In the genomic region with DNA sequence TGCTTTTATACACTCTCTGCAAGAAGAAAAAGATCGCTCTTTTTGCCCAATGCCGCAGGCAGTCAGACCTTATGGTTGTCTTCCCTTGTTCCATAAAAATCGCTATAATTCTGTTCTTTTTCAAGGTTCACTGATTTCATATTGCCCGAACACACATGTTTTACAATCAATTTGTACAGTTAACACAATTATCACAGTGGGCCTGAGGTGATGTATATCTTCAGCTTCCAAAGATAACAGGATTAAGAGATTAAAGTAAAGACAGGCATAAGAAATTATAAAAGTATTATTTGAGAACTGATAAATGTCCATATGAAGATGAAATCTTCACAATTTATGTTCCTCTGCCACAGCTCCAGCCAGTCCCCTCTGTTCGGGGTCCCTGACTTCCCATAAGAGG, we compare ENCODE assay signal across 4 cellular contexts.
DNase-seq lines count a peak whose midpoint lies in the region; ATAC-seq and TF ChIP-seq lines count a peak whose summit lies in the region.
"Not testable (repeated sequence)": the region's sequence is repeated elsewhere in the genome, so short reads cannot be mapped to it uniquely, and the experiment has no call there.

No MANE protein-coding gene starts in this region.

- H3K9me3 ChIP-seq in A673 (ENCODE audit: low read depth, low read length, poor library complexity, severe bottlenecking): peaks cover 31% of the 10 kb centered on the region
- H3K9me3 ChIP-seq in SK-N-SH: not testable (repeated sequence)

- H3K4me1 ChIP-seq in A673 (ENCODE audit: insufficient read depth, low read length, poor library complexity, severe bottlenecking); SK-N-SH (ENCODE audit: control insufficient read depth in 1 of 2, insufficient read depth in 2 of 2, low read depth in 1 of 2, low read length in 1 of 2): not testable (repeated sequence)

- H4K20me1 ChIP-seq in SK-N-SH (ENCODE audit: insufficient read depth): not testable (repeated sequence)

- not testable (repeated sequence) for H3K27me3 ChIP-seq in A673 (replicated peaks; ENCODE audit: insufficient read depth, low read depth, low read length, poor library complexity); SK-N-SH (ENCODE audit: insufficient read depth)

- not testable (repeated sequence) for BruUV-seq in A673 (replicated peaks; lab: Mats Ljungman, UMichigan)

- peak in 1 of 2 experiments; percentile 67; a peak in 1 of 4 replicates for TF ChIP-seq EP300 in SK-N-SH (IDR thresholded peaks at IDR 0.05; ENCODE audit: borderline replicate concordance in 1 of 2, low read depth in 1 of 2, low read length in 1 of 2)

- WGBS in SK-N-SH (ENCODE audit: low lambda C conversion rate): 9% methylated on average over 5 of the region's 5 CpGs

- not testable (repeated sequence) for H3K9me2 ChIP-seq in SK-N-SH

- not testable (repeated sequence) for H3K4me2 ChIP-seq in SK-N-SH

- intact Hi-C loops in A673 (cut with micrococcal nuclease; ENCODE audit: unreplicated experiment): loop anchor here (1.0 kb wide), 1 partner anchor 22 kb away; no protein-coding TSS in a partner anchor

- H3K27ac ChIP-seq in A673 (ENCODE audit: low read depth, low read length, poor library complexity, severe bottlenecking); SK-N-SH (ENCODE audit: low read depth in 2 of 2, low read length in 1 of 2): not testable (repeated sequence)

- CTCF ChIA-PET in A673 (lab: Charles Lee); SK-N-SH (lab: Yijun Ruan, JAX): not testable (repeated sequence)

- not testable (repeated sequence) for H3K79me2 ChIP-seq in SK-N-SH (ENCODE audit: insufficient read depth)

- not testable (repeated sequence) for ATAC-seq in SK-N-SH treated with all-trans-retinoic acid at 6 μM for 48 hours

- not testable (repeated sequence) for H2AFZ ChIP-seq in SK-N-SH (ENCODE audit: low read depth)

- POLR2A ChIA-PET in A673 (lab: Charles Lee; ENCODE audit: low non-redundant PET); SK-N-SH (lab: Yijun Ruan, JAX): not testable (repeated sequence)

- TF ChIP-seq RAD21 in SK-N-SH (IDR thresholded peaks at IDR 0.05; ENCODE audit: low read length): not testable (repeated sequence)

- H3K9ac ChIP-seq in SK-N-SH: not testable (repeated sequence)

- not testable (repeated sequence) for H3K4me3 ChIP-seq in A673 (ENCODE audit: low read depth, low read length, poor library complexity, severe bottlenecking); SK-N-SH (ENCODE audit: low read depth in 2 of 2, low read length in 1 of 2)

- H3K36me3 ChIP-seq in A673 (ENCODE audit: insufficient read depth, low read length, poor library complexity, severe bottlenecking); SK-N-SH (replicated peaks in 1 of 2; ENCODE audit: control insufficient read depth in 1 of 2, insufficient read depth in 2 of 2, low read length in 1 of 2): not testable (repeated sequence)

- TF ChIP-seq CTCF in A673 (conservative IDR thresholded peaks at IDR 0.05; ENCODE audit: low read depth, low read length); SK-N-SH (IDR thresholded peaks at IDR 0.05): not testable (repeated sequence)

- peak; percentile 85 for DNase-seq in A673 (ENCODE audit: low spot score)
- peak; percentile 91 for DNase-seq in SK-N-DZ (ENCODE audit: low spot score)
- peak; percentile 0 for DNase-seq in SK-N-SH

- not testable (repeated sequence) for H3F3A ChIP-seq in SK-N-SH (replicated peaks; ENCODE audit: insufficient read depth)

TF ChIP-seq in SK-N-SH, 30 proteins besides CTCF, POLR2A, EP300 and RAD21:
- peak; percentile 63; the same call in 1 of the 2 replicates for TF ChIP-seq GATA2 (CRISPR knock-in tag; IDR thresholded peaks at IDR 0.05)
- peak; percentile 38 for TF ChIP-seq CHD2 (IDR thresholded peaks at IDR 0.05; ENCODE audit: low read length, partially characterized antibody)

TF ChIP-seq in SK-N-SH treated with all-trans-retinoic acid at 6 μM for 48 hours, 23 proteins besides CTCF, POLR2A, EP300 and RAD21:
- peak; percentile 74; the same call in 1 of the 2 replicates for TF ChIP-seq TCF4 (CRISPR knock-in tag; IDR thresholded peaks at IDR 0.05; ENCODE audit: borderline replicate concordance)

Comparison
In these comparisons a context has a peak if more than half of its experiments do, and no peak if none do; other contexts are left out.
1. DNase-seq: peak in every context shown above with its lines; median percentile 91 in SK-N-DZ; 85 in A673; 0 in SK-N-SH.